In the genomic region with DNA sequence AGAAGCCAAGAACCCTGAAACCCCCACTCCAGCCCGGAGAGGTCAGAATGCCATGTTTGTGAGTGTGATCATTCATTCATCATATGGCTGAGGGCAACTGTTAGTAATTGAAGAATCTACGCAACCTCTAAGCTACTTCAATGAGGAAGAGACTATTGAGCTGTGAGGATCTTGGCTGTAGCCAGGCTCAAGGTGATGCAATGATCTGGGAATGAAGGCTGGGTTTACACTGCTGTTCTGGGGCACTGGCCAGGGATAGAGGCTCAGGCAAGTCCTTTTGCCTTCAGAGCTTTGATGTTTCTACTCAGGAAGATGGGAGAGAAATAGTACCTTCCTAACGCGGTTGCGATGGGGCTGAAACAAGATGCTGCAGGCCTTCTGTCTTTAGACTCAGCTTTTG, we compare ENCODE assay signal across 32 cellular contexts. TPM values are rescaled to one million over a fixed set of nuclear protein-coding genes. Genes with fewer than 3 reads are reported as not detected.
DNase-seq lines count a peak whose midpoint lies in the region; ATAC-seq, FAIRE-seq and TF ChIP-seq lines count a peak whose summit lies in the region.
"Had no signal": no experiment of that assay in that cellular context is flagged by ENCODE, and none has a peak within 500 bp of the region (broad histone marks: within the 10 kb centered on the region; RNA-seq: fewer than 3 reads in every experiment).

No MANE protein-coding gene starts in this region.

- H3K9ac ChIP-seq in GM23248: no peak overlapping the region
- H3K9ac ChIP-seq: BLaER1 treated with 17β-estradiol and CSF1 and Interleukin-3, amounts not matched to agents 10 nM and 100 nM had no signal

- DNase-seq in GM23248 (peak; percentile 43), bronchial epithelial cell (ENCODE audit: low read depth) (peak; percentile 66), fibroblast of pulmonary artery (ENCODE audit: low read depth) (peak; percentile 36), osteoblast (ENCODE audit: insufficient read length, low spot score, missing footprints) (peak; percentile 97), LoVo (ENCODE audit: low spot score) (no peak), NCI-H1436 (lab: John Stamatoyannopoulos, UW) (no peak)
- DNase-seq: ACHN; activated CD4-positive, alpha-beta T cell treated with anti-CD3 and anti-CD28 coated beads, Interleukin-2, amount 10 ng/mL, durations not matched to agents 24 days and 14 days; activated gamma-delta T cell; activated naive CD8-positive, alpha-beta T cell treated with anti-CD3 and anti-CD28 coated beads, Interleukin-2, amount 10 ng/mL, durations not matched to agents 7 days and 5 days; activated T-cell treated with anti-CD3 and anti-CD28 coated beads, Interleukin-2, amount 50 U/mL, for 24 hours; body of pancreas; DMS79; effector CD8-positive, alpha-beta T cell; erythroblast; GDM1; islet precursor cell; Karpas-422; mucosa of descending colon; NCI-H1694 treated with DMSO at 0.1 percent for 48 hours; NCI-H2171; NCI-H524; ovary; retina; SIG-M5; stimulated activated CD4-positive, alpha-beta T cell treated with anti-CD3 and anti-CD28 coated beads, Interleukin-1b, Interleukin-23, amount 100 ng/mL, for 48 hours; transverse colon had no signal

- H3K4me1 ChIP-seq in GM23248 (ENCODE audit: insufficient read depth) (no peaks in the 10 kb centered on the region), osteoblast (ENCODE audit: insufficient read depth, low read length) (no peaks in the 10 kb centered on the region)
- H3K4me1 ChIP-seq: transverse colon had no signal

- in situ Hi-C loops in GM23248 (cut with MboI): no loop called here

- H2AFZ ChIP-seq in GM23248 (no peak overlapping the region), osteoblast (ENCODE audit: low read length) (no peak overlapping the region)

- no peaks in the 10 kb centered on the region for H3K36me3 ChIP-seq in GM23248 (ENCODE audit: low read depth)
- no peaks in the 10 kb centered on the region for H3K36me3 ChIP-seq in bronchial epithelial cell (ENCODE audit: control insufficient read depth, insufficient read depth, low read length)
- no peaks in the 10 kb centered on the region for H3K36me3 ChIP-seq in osteoblast (ENCODE audit: insufficient read depth, low read length)
- H3K36me3 ChIP-seq: BLaER1 treated with 17β-estradiol and CSF1 and Interleukin-3, amounts not matched to agents 10 nM and 100 nM; ovary; transverse colon had no signal

- FAIRE-seq in bronchial epithelial cell (lab: Jason Lieb, UNC): no peak

- H3K9me3 ChIP-seq in GM23248 (ENCODE audit: low read depth) (no peaks in the 10 kb centered on the region), osteoblast (ENCODE audit: low read depth, low read length) (no peaks in the 10 kb centered on the region)
- H3K9me3 ChIP-seq: BLaER1 treated with 17β-estradiol and CSF1 and Interleukin-3, amounts not matched to agents 10 nM and 100 nM; body of pancreas; mucosa of descending colon; ovary; transverse colon had no signal

- H3K4me2 ChIP-seq in GM23248 (ENCODE audit: unreplicated experiment): no peak overlapping the region
- no peak overlapping the region for H3K4me2 ChIP-seq in osteoblast (ENCODE audit: insufficient read depth, low read length)
- H3K4me2 ChIP-seq: BLaER1 treated with 17β-estradiol and CSF1 and Interleukin-3, amounts not matched to agents 10 nM and 100 nM; smooth muscle cell had no signal

- TF ChIP-seq CTCF in bronchial epithelial cell (IDR thresholded peaks at IDR 0.05; ENCODE audit: insufficient read depth, low read length, severe bottlenecking) (no peak), fibroblast of pulmonary artery (IDR thresholded peaks at IDR 0.05; ENCODE audit: low read length, missing control alignments) (no peak), osteoblast (IDR thresholded peaks at IDR 0.05; ENCODE audit: extremely low read depth, low read depth, low read length) (no peak)

- WGBS in GM23248 (ENCODE audit: low coverage in 1 of 2, low lambda C conversion rate in 2 of 2, missing lambda C conversion rate in 2 of 2), 2 experiments: 49 to 61% methylated on average over 5 of the region's 5 CpGs

- H4K20me1 ChIP-seq in GM23248 (ENCODE audit: insufficient read depth) (no peaks in the 10 kb centered on the region), osteoblast (ENCODE audit: insufficient read depth, low read length) (no peaks in the 10 kb centered on the region)
- H4K20me1 ChIP-seq: BLaER1 treated with 17β-estradiol and CSF1 and Interleukin-3, amounts not matched to agents 10 nM and 100 nM had no signal

- no peak for ATAC-seq in HG02885 (IDR thresholded peaks at IDR 0.05; ENCODE audit: poor library complexity, unreplicated experiment)
- ATAC-seq: body of pancreas; mucosa of descending colon; natural killer cell treated with Interleukin-12 subunit alpha and Interleukin-12 subunit beta and Interleukin-15 and Interleukin-18, amount 100 ng/mL, for 72 hours; Panc1 had no signal

- H3F3A ChIP-seq in GM23248 (ENCODE audit: insufficient read depth): no peaks in the 10 kb centered on the region

- no peaks in the 10 kb centered on the region for H3K9me2 ChIP-seq in GM23248 (ENCODE audit: insufficient read depth)

- H3K4me3 ChIP-seq in GM23248 (no peak overlapping the region), bronchial epithelial cell (ENCODE audit: low read depth, low read length) (no peak overlapping the region), fibroblast of pulmonary artery (replicated peaks; ENCODE audit: low read depth, low read length) (no peak overlapping the region), osteoblast (ENCODE audit: insufficient read depth, low read length) (no peak overlapping the region)
- H3K4me3 ChIP-seq: BLaER1 treated with 17β-estradiol and CSF1 and Interleukin-3, amounts not matched to agents 10 nM and 100 nM; body of pancreas; mucosa of descending colon; ovary; smooth muscle cell; transverse colon had no signal

- H3K27me3 ChIP-seq in GM23248 (replicated peaks; ENCODE audit: insufficient read depth) (no peaks in the 10 kb centered on the region), bronchial epithelial cell (ENCODE audit: control insufficient read depth, insufficient read depth, low read length) (peaks cover 1% of the 10 kb centered on the region), osteoblast (ENCODE audit: insufficient read depth, low read length) (no peaks in the 10 kb centered on the region)
- H3K27me3 ChIP-seq: BLaER1 treated with 17β-estradiol and CSF1 and Interleukin-3, amounts not matched to agents 10 nM and 100 nM; body of pancreas; ovary had no signal

- H3K27ac ChIP-seq in GM23248 (no peak overlapping the region), osteoblast (ENCODE audit: low read depth, low read length) (no peak overlapping the region)
- H3K27ac ChIP-seq: BLaER1 treated with 17β-estradiol and CSF1 and Interleukin-3, amounts not matched to agents 10 nM and 100 nM; body of pancreas; ovary; transverse colon had no signal

- H3K79me2 ChIP-seq in GM23248 (ENCODE audit: insufficient read depth) (no peaks in the 10 kb centered on the region), osteoblast (ENCODE audit: insufficient read depth, low read length) (no peaks in the 10 kb centered on the region)

RNA-seq across cellular contexts. Expression of gene CRYBB2, which starts 12.9 kb away (rescaled TPM):
- total RNA-seq in GM23248 (2014; rRNA removed; shearing (Covaris generic)): not detected in 2 replicates
- polyA plus RNA-seq in GM23248 (2016; fragmentation: Nextera tagmentation; extraction: Ambion mirVana): not detected in 2 replicates
- not detected in 2 replicates for total RNA-seq in bronchial epithelial cell
- not detected in 2 replicates for total RNA-seq in osteoblast
- total RNA-seq: activated CD4-positive, alpha-beta T cell treated with anti-CD3 and anti-CD28 coated beads, Interleukin-2, amount 10 ng/mL, durations not matched to agents 24 days and 14 days; activated naive CD8-positive, alpha-beta T cell treated with anti-CD3 and anti-CD28 coated beads, Interleukin-2, amount 10 ng/mL, durations not matched to agents 7 days and 5 days; body of pancreas; natural killer cell treated with Interleukin-12 subunit alpha and Interleukin-12 subunit beta and Interleukin-15 and Interleukin-18, amount 100 ng/mL, for 72 hours; smooth muscle cell had no signal
- polyA plus RNA-seq: smooth muscle cell had no signal

RNA-seq across cellular contexts. Expression of gene CRYBB3, which starts 32.6 kb away (rescaled TPM):
- not detected in 2 replicates for total RNA-seq in GM23248 (2014; rRNA removed; shearing (Covaris generic))
- not detected in 2 replicates for polyA plus RNA-seq in GM23248 (2016; fragmentation: Nextera tagmentation; extraction: Ambion mirVana)
- total RNA-seq in bronchial epithelial cell (not detected in 2 replicates), osteoblast (not detected in 2 replicates)
- total RNA-seq: body of pancreas, smooth muscle cell had no signal
- polyA plus RNA-seq: ovary, smooth muscle cell had no signal

Comparison
In these comparisons a context has a peak if more than half of its experiments do, and no peak if none do; other contexts are left out.
1. DNase-seq: peak in GM23248 (single experiment), bronchial epithelial cell (single experiment), fibroblast of pulmonary artery (single experiment) and osteoblast (single experiment); none in LoVo (single experiment) and NCI-H1436 (single experiment).